Comparison of ENCODE assay signal across 13 cellular contexts in the genomic region with DNA sequence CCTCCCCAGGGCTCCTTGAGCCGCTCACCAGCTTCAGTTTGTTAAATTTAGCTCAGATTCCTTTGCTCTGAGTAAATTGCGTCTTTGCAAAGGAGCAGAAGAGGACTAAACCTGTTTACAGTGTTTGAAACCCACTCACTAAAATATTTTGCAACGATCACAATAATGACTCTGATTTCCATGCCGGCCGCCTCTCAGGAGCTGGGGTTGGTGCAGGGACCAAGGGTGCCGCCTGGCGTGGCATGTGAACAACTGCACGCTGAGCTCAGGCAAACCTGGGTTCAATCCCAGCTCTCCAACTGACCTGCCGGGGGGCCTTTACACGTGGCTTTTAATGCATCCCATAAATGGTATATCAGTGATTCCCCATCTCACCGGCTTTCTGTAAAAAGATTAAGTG.
DNase-seq lines count a peak whose midpoint lies in the region; ATAC-seq and TF ChIP-seq lines count a peak whose summit lies in the region.
"Had no signal": no experiment of that assay in that cellular context is flagged by ENCODE, and none has a peak within 500 bp of the region (broad histone marks: within the 10 kb centered on the region; RNA-seq: fewer than 3 reads in every experiment).

No MANE protein-coding gene starts in this region.

- ATAC-seq in HG02852 (IDR thresholded peaks at IDR 0.05; ENCODE audit: unreplicated experiment), result no peak
- no peak for ATAC-seq in left ventricle myocardium superior

- H3K9me2 ChIP-seq in GM23248 (ENCODE audit: insufficient read depth), result no peaks in the 10 kb centered on the region

- no peak overlapping the region for H3K27ac Mint-ChIP-seq in endothelial cell (ENCODE audit: unreplicated experiment)
- H3K27ac Mint-ChIP-seq: naive B cell; stimulated activated naive CD8-positive, alpha-beta T cell treated with anti-CD3 and anti-CD28 coated beads, Interleukin-15, Interleukin-2, amounts not matched to agents 100 ng/mL and 50 ng/mL, for 24 hours had no signal

- no peak overlapping the region for H3K4me3 Mint-ChIP-seq in endothelial cell (ENCODE audit: unreplicated experiment)
- H3K4me3 Mint-ChIP-seq: naive B cell; stimulated activated naive CD8-positive, alpha-beta T cell treated with anti-CD3 and anti-CD28 coated beads, Interleukin-15, Interleukin-2, amounts not matched to agents 100 ng/mL and 50 ng/mL, for 24 hours had no signal

- WGBS in GM23248 (ENCODE audit: low coverage in 1 of 2, low lambda C conversion rate in 2 of 2, missing lambda C conversion rate in 2 of 2), 2 experiments, result 23 to 24% methylated on average over 11 of the region's 11 CpGs

- H3K9me3 ChIP-seq in AG04450 (ENCODE audit: control insufficient read depth, insufficient read depth, low read length) (peaks cover 8% of the 10 kb centered on the region; the same call in 1 of the 2 replicates), GM23248 (ENCODE audit: low read depth) (no peaks in the 10 kb centered on the region), ascending aorta (peaks cover 0 to 8% of the 10 kb centered on the region in 2 donors)

- peaks cover 4% of the 10 kb centered on the region for H3K27me3 Mint-ChIP-seq in endothelial cell (ENCODE audit: unreplicated experiment)

- H3F3A ChIP-seq in GM23248 (ENCODE audit: insufficient read depth), result peaks cover 1% of the 10 kb centered on the region; the same call in 1 of the 2 replicates

- H3K4me1 Mint-ChIP-seq in endothelial cell (ENCODE audit: unreplicated experiment), result no peaks in the 10 kb centered on the region
- H3K4me1 Mint-ChIP-seq: naive B cell had no signal

- TF ChIP-seq CTCF in AG04450 (IDR thresholded peaks at IDR 0.05; ENCODE audit: low read depth, low read length) (peak; percentile 59), endothelial cell (IDR thresholded peaks at IDR 0.05; ENCODE audit: unreplicated experiment) (no peak), ascending aorta (IDR thresholded peaks at IDR 0.05) (no peak)

- H3K36me3 ChIP-seq in GM23248 (ENCODE audit: low read depth), result no peaks in the 10 kb centered on the region
- no peaks in the 10 kb centered on the region for H3K36me3 ChIP-seq in ascending aorta

- CTCF ChIA-PET in AG04450 (lab: Charles Lee), result interaction anchor here (0.7 to 1.9 kb wide), 7 partner anchors 13 to 298 kb away, joined by 3 to 18 read pairs (median 4); no protein-coding TSS in a partner anchor

- no peak overlapping the region for H3K4me3 ChIP-seq in AG04450 (ENCODE audit: low read depth, low read length)
- H3K4me3 ChIP-seq in GM23248, result no peak overlapping the region
- H3K4me3 ChIP-seq in ascending aorta, result no peak overlapping the region

- POLR2A ChIA-PET in AG04450 (lab: Yijun Ruan, JAX), result no interaction called here

- no peaks in the 10 kb centered on the region for H3K27me3 ChIP-seq in AG04450 (ENCODE audit: control insufficient read depth, insufficient read depth, low read length)
- no peaks in the 10 kb centered on the region for H3K27me3 ChIP-seq in GM23248 (replicated peaks; ENCODE audit: insufficient read depth)
- no peaks in the 10 kb centered on the region for H3K27me3 ChIP-seq in ascending aorta

- H3K9ac ChIP-seq in GM23248, result no peak overlapping the region

- no peaks in the 10 kb centered on the region for H3K9me3 Mint-ChIP-seq in endothelial cell (ENCODE audit: unreplicated experiment)

- in situ Hi-C loops in GM23248 (cut with MboI), result loop anchor here (10.0 to 25.0 kb wide), 2 partner anchors 280 to 613 kb away; a partner anchor contains a TSS

- H3K4me1 ChIP-seq in GM23248 (ENCODE audit: insufficient read depth) (no peaks in the 10 kb centered on the region; the same call in 1 of the 2 replicates), ascending aorta (peaks cover 0 to 4% of the 10 kb centered on the region in 2 donors)

- H3K36me3 Mint-ChIP-seq in endothelial cell (ENCODE audit: low read depth, unreplicated experiment), result no peaks in the 10 kb centered on the region

- H3K79me2 ChIP-seq in GM23248 (ENCODE audit: insufficient read depth), result no peaks in the 10 kb centered on the region

- no peak overlapping the region for H2AFZ ChIP-seq in GM23248

- H3K4me2 ChIP-seq in GM23248 (ENCODE audit: unreplicated experiment), result no peak overlapping the region

- intact Hi-C loops in ascending aorta (cut with DNase I) (no loop called here), left ventricle myocardium superior (cut with micrococcal nuclease) (no loop called here)

- H3K27ac ChIP-seq in AG04450 (ENCODE audit: low read depth, low read length) (peak overlapping the region; percentile 21), GM23248 (no peak overlapping the region), ascending aorta (no peak overlapping the region)

- DNase-seq in AG04450 (ENCODE audit: low read depth, low spot score) (no peak), GM23248 (peak; percentile 76), RPMI7951 (ENCODE audit: low read depth) (peak; percentile 10), fibroblast of peridontal ligament (ENCODE audit: extremely low read depth) (peak; percentile 48), endothelial cell (ENCODE audit: low spot score) (no peak), ascending aorta (ENCODE audit: low spot score in 2 of 2) (no peak), left ventricle myocardium superior (no peak)
- DNase-seq: activated naive CD4-positive, alpha-beta T cell; effector CD4-positive, alpha-beta T cell; naive B cell; NCI-H1417 had no signal

- no peaks in the 10 kb centered on the region for H4K20me1 ChIP-seq in GM23248 (ENCODE audit: insufficient read depth)

Comparison
In these comparisons a context has a peak if more than half of its experiments do, and no peak if none do; other contexts are left out.
1. DNase-seq: peak in GM23248 (single experiment), RPMI7951 (single experiment) and fibroblast of peridontal ligament (single experiment); none in AG04450 (single experiment), endothelial cell (single experiment), ascending aorta (0 of 2) and left ventricle myocardium superior (single experiment).